In the genomic region with DNA sequence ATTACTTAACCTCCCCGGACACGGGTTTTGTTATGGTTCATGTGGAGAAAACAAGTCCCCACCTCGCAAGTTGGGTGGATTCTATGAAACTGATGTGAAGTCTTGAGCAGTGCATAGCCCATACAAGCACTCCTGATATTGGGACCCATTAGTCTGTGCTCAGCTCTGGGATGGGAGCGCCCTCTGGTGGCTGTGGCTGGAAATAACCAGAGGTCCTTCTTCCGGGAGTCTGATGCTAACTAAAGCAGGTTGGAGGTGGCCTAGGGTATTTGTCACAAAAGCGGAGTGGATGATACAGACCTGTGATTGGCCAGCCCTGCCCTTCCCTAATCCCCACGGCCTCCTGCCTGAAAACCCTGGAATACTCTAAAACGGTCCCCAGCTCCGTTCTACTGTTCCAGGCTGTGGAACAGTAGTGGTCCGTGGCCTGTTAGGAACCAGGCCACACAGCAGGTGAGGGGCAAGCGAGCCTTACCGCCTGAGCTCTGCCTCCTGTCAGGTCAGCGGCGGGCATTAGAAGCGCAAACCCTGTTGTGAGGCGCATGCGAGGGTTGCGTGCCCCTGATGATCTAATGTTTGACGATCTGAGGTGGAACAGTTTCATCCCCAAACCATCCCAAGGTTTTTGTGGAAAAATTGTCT, we compare ENCODE assay signal across 8 cellular contexts. TPM values are rescaled to one million over a fixed set of nuclear protein-coding genes. Genes with fewer than 3 reads are reported as not detected.
DNase-seq lines count a peak whose midpoint lies in the region; ATAC-seq and TF ChIP-seq lines count a peak whose summit lies in the region.

No MANE protein-coding gene starts in this region.

- H3K4me3 ChIP-seq in NT2/D1 (ENCODE audit: insufficient read length, low read depth): no peak overlapping the region
- no peak overlapping the region for H3K4me3 ChIP-seq in epithelial cell of esophagus (ENCODE audit: low read length)

- H3K9ac ChIP-seq in NT2/D1 (ENCODE audit: insufficient read length, low read depth): peak overlapping the region; percentile 18

- peak; percentile 80 for ATAC-seq in GM19455 (IDR thresholded peaks at IDR 0.05; ENCODE audit: unreplicated experiment)

- H3K4me1 ChIP-seq in NT2/D1 (ENCODE audit: insufficient read depth, insufficient read length): peaks cover 24% of the 10 kb centered on the region

- DNase-seq in COR-L47 (lab: John Stamatoyannopoulos, UW) (peak; percentile 63), HS-27A (ENCODE audit: low read depth) (peak; percentile 53), NT2/D1 (ENCODE audit: low read depth, low spot score) (peak; percentile 85), epithelial cell of esophagus (ENCODE audit: low read depth) (peak; percentile 82), mucosa of gallbladder (ENCODE audit: low spot score) (peak; percentile 91)
- peak; percentile 86 for DNase-seq in activated CD8-positive, alpha-beta memory T cell treated with anti-CD3 and anti-CD28 coated beads, Interleukin-2, amount 50 U/mL, for 24 hours (ENCODE audit: extremely low read depth)
- DNase-seq in stimulated activated CD8-positive, alpha-beta memory T cell treated with anti-CD3 and anti-CD28 coated beads, Interleukin-7, amount 100 ng/mL, for 48 hours (ENCODE audit: extremely low read depth in 1 of 2, low read depth in 1 of 2): peak; percentile 75 to 81

- peaks cover 36% of the 10 kb centered on the region for H3K36me3 ChIP-seq in NT2/D1 (ENCODE audit: insufficient read depth, insufficient read length, low read length)

- H3K27me3 ChIP-seq in NT2/D1 (ENCODE audit: insufficient read depth, insufficient read length): peaks cover 10% of the 10 kb centered on the region

- TF ChIP-seq CTCF in epithelial cell of esophagus (IDR thresholded peaks at IDR 0.05; ENCODE audit: insufficient read depth, low read depth, low read length, missing control alignments): peak; percentile 96

- no peaks in the 10 kb centered on the region for H3K9me3 ChIP-seq in NT2/D1 (ENCODE audit: insufficient read depth, low read length)

RNA-seq across cellular contexts. Expression of a gene that starts 6.4 kb away (rescaled TPM):
- total RNA-seq in mucosa of gallbladder: 73.1 TPM

RNA-seq across cellular contexts. Expression of a gene that starts 20.7 kb away (rescaled TPM):
- 54.8 TPM for total RNA-seq in mucosa of gallbladder

RNA-seq across cellular contexts. Expression of a gene that starts 40.3 kb away (rescaled TPM):
- total RNA-seq in mucosa of gallbladder: 120 TPM

RNA-seq across cellular contexts. Expression of a gene that starts 54.1 kb away (rescaled TPM):
- not detected for total RNA-seq in mucosa of gallbladder
